Comparison of ENCODE assay signal across 8 cellular contexts in genomic region chr10:11165591-11166543, GRCh38.
DNase-seq lines count a peak whose midpoint lies in the region; ATAC-seq and TF ChIP-seq lines count a peak whose summit lies in the region.

No MANE protein-coding gene starts in this region.

- H3K36me3 ChIP-seq in osteoblast (ENCODE audit: insufficient read depth, low read length) = no peaks in the 10 kb centered on the region

- no peaks in the 10 kb centered on the region for H3K4me1 ChIP-seq in osteoblast (ENCODE audit: insufficient read depth, low read length)

- no peaks in the 10 kb centered on the region for H3K9me3 Mint-ChIP-seq in activated T-cell treated with anti-CD3 and anti-CD28 coated beads, Interleukin-2, amount 50 U/mL, for 24 hours

- no peak overlapping the region for H3K27ac ChIP-seq in osteoblast (ENCODE audit: low read depth, low read length)

- in situ Hi-C loops in GM13976 (cut with MboI; ENCODE audit: low sequenced_read_pairs, unreplicated experiment) = no loop called here

- H4K20me1 ChIP-seq in osteoblast (ENCODE audit: insufficient read depth, low read length) = no peaks in the 10 kb centered on the region

- H3K4me2 ChIP-seq in osteoblast (ENCODE audit: insufficient read depth, low read length) = peak overlapping the region; percentile 55

- TF ChIP-seq CTCF in GM13976 (IDR thresholded peaks at IDR 0.05; ENCODE audit: borderline replicate concordance, control extremely low read depth, extremely low read depth, insufficient read depth, missing control alignments) = peak; percentile 51
- peak; percentile 41 for TF ChIP-seq CTCF in NB4 (IDR thresholded peaks at IDR 0.05; ENCODE audit: low read depth, low read length)
- peak; percentile 39 for TF ChIP-seq CTCF in foreskin fibroblast (IDR thresholded peaks at IDR 0.05; ENCODE audit: low read depth, low read length)
- no peak for TF ChIP-seq CTCF in osteoblast (IDR thresholded peaks at IDR 0.05; ENCODE audit: extremely low read depth, low read depth, low read length)

- H3K36me3 Mint-ChIP-seq in activated T-cell treated with anti-CD3 and anti-CD28 coated beads, Interleukin-2, amount 50 U/mL, for 24 hours (ENCODE audit: low read depth) = peaks cover 5% of the 10 kb centered on the region

- peak overlapping the region; percentile 98 for H3K27ac Mint-ChIP-seq in activated T-cell treated with anti-CD3 and anti-CD28 coated beads, Interleukin-2, amount 50 U/mL, for 24 hours

- no peaks in the 10 kb centered on the region for H3K27me3 ChIP-seq in osteoblast (ENCODE audit: insufficient read depth, low read length)

- no peaks in the 10 kb centered on the region for H3K27me3 Mint-ChIP-seq in activated T-cell treated with anti-CD3 and anti-CD28 coated beads, Interleukin-2, amount 50 U/mL, for 24 hours

- H3K4me1 Mint-ChIP-seq in activated T-cell treated with anti-CD3 and anti-CD28 coated beads, Interleukin-2, amount 50 U/mL, for 24 hours (ENCODE audit: low read depth) = peaks cover 44% of the 10 kb centered on the region

- no peak for TF ChIP-seq POLR2A in NB4 (IDR thresholded peaks at IDR 0.05; ENCODE audit: extremely low read depth, insufficient read length)

- no peak overlapping the region for H2AFZ ChIP-seq in osteoblast (ENCODE audit: low read length)

- H3K4me3 ChIP-seq in NB4 (ENCODE audit: low read depth, low read length) (peak overlapping the region; percentile 96), foreskin fibroblast (ENCODE audit: low read depth in 1 of 2, low read length in 2 of 2) (peak overlapping the region; percentile 65 to 88), osteoblast (ENCODE audit: insufficient read depth, low read length) (peak overlapping the region; percentile 43)

- peak; percentile 81 for DNase-seq in GM13976 (ENCODE audit: low spot score)
- peak; percentile 85 for DNase-seq in NB4 (ENCODE audit: low read depth)
- DNase-seq in activated T-cell treated with anti-CD3 and anti-CD28 coated beads, Interleukin-2, amount 50 U/mL, for 24 hours = peak; percentile 79
- DNase-seq in foreskin fibroblast = peak in 1 of 2 donors; percentile 65
- no peak for DNase-seq in osteoblast (ENCODE audit: insufficient read length, low spot score, missing footprints)
- DNase-seq in COLO668 (lab: John Stamatoyannopoulos, UW; ENCODE audit: unreplicated experiment) = no peak
- DNase-seq in NCI-H526 (lab: John Stamatoyannopoulos, UW) = no peak

- no peak overlapping the region for H3K4me3 Mint-ChIP-seq in activated T-cell treated with anti-CD3 and anti-CD28 coated beads, Interleukin-2, amount 50 U/mL, for 24 hours

- H3K9me3 ChIP-seq in osteoblast (ENCODE audit: low read depth, low read length) = no peaks in the 10 kb centered on the region

- ATAC-seq in HG02571 (IDR thresholded peaks at IDR 0.05; ENCODE audit: unreplicated experiment) = peak; percentile 53

- H3K79me2 ChIP-seq in osteoblast (ENCODE audit: insufficient read depth, low read length) = no peaks in the 10 kb centered on the region

Comparison
In these comparisons a context has a peak if more than half of its experiments do, and no peak if none do; other contexts are left out.
1. DNase-seq: peak in GM13976 (single experiment), NB4 (single experiment) and activated T-cell treated with anti-CD3 and anti-CD28 coated beads, Interleukin-2, amount 50 U/mL, for 24 hours (single experiment); none in osteoblast (single experiment), COLO668 (single experiment) and NCI-H526 (0 of 2).
2. H3K4me3 ChIP-seq: peak in every context shown above with its lines; median percentile 96 in NB4; 76 in foreskin fibroblast; 43 in osteoblast.